10 cellular contexts compared by ENCODE assay signal in genomic region chr7:142797342-142797798, GRCh38. TPM values are rescaled to one million over a fixed set of nuclear protein-coding genes. Genes with fewer than 3 reads are reported as not detected.
DNase-seq lines count a peak whose midpoint lies in the region; ATAC-seq and TF ChIP-seq lines count a peak whose summit lies in the region.
"Had no signal": no experiment of that assay in that cellular context is flagged by ENCODE, and none has a peak within 500 bp of the region (broad histone marks: within the 10 kb centered on the region; RNA-seq: fewer than 3 reads in every experiment).

No MANE protein-coding gene starts in this region.

- ATAC-seq in GM19397 (IDR thresholded peaks at IDR 0.05; ENCODE audit: unreplicated experiment) (peak; percentile 44), HG03108 (IDR thresholded peaks at IDR 0.05; ENCODE audit: unreplicated experiment) (peak; percentile 21)

- H3K36me3 ChIP-seq in mesodermal cell (ENCODE audit: control insufficient read depth, insufficient read depth, low read length) (no peaks in the 10 kb centered on the region), SJCRH30 (no peaks in the 10 kb centered on the region)

- H3K9me3 ChIP-seq in mesodermal cell (ENCODE audit: control insufficient read depth, low read length) (no peaks in the 10 kb centered on the region), SJCRH30 (replicated peaks) (no peaks in the 10 kb centered on the region)

- H3K27ac ChIP-seq in mesodermal cell (ENCODE audit: low read depth, low read length, severe bottlenecking) = no peak overlapping the region
- no peak overlapping the region for H3K27ac ChIP-seq in SJCRH30

- H3K4me3 ChIP-seq in astrocyte of the cerebellum (ENCODE audit: low read depth, low read length) (peak overlapping the region; percentile 54), mesodermal cell (ENCODE audit: extremely low read depth, insufficient read depth, low read length, poor library complexity, severe bottlenecking) (peak overlapping the region; percentile 38), SJCRH30 (no peak overlapping the region)

- H3K4me1 ChIP-seq in mesodermal cell (ENCODE audit: control insufficient read depth, insufficient read depth, low read length, poor library complexity, severe bottlenecking) = peaks cover 6% of the 10 kb centered on the region
- no peaks in the 10 kb centered on the region for H3K4me1 ChIP-seq in SJCRH30

- TF ChIP-seq CTCF in astrocyte of the cerebellum (IDR thresholded peaks at IDR 0.05; ENCODE audit: low read depth, low read length, missing control alignments) = no peak

- DNase-seq in astrocyte of the cerebellum (ENCODE audit: low read depth) = no peak
- DNase-seq in Kasumi-1 (lab: John Stamatoyannopoulos, UW) = no peak
- no peak for DNase-seq in midbrain (lab: John Stamatoyannopoulos, UW)
- DNase-seq in SJCRH30 = no peak
- no peak for DNase-seq in RPMI8226

- in situ Hi-C loops in astrocyte of the cerebellum (cut with HindIII; ENCODE audit: low sequenced_read_pairs) = no loop called here

- WGBS in mesodermal cell (ENCODE audit: insufficient coverage in 2 of 2), 2 experiments = 2 to 3% methylated on average over 16 to 22 of the region's 24 CpGs

- peaks cover 29% of the 10 kb centered on the region for H3K27me3 ChIP-seq in SJCRH30

RNA-seq across cellular contexts. Expression of gene PRSS2, which starts 26.6 kb away (rescaled TPM):
- polyA plus RNA-seq in mesodermal cell (2013, experiment 1 of 2) = not detected
- polyA plus RNA-seq in mesodermal cell (2013, experiment 2 of 2) = not detected
- not detected in 2 replicates for total RNA-seq in SJCRH30 (2014; rRNA removed; shearing (Covaris generic))
- total RNA-seq: myocyte, RPMI7951 had no signal

RNA-seq across cellular contexts. Expression of gene PRSS1, which starts 48.1 kb away (rescaled TPM):
- polyA plus RNA-seq in mesodermal cell (2013, experiment 1 of 2) = not detected
- polyA plus RNA-seq in mesodermal cell (2013, experiment 2 of 2) = not detected
- not detected in 2 replicates for total RNA-seq in SJCRH30 (2014; rRNA removed; shearing (Covaris generic))
- total RNA-seq: myocyte, RPMI7951 had no signal

RNA-seq across cellular contexts. Expression of gene EPHB6, which starts 57.5 kb away (rescaled TPM):
- polyA plus RNA-seq in mesodermal cell (2013, experiment 1 of 2) = 15.5 TPM
- 13.9 TPM for polyA plus RNA-seq in mesodermal cell (2013, experiment 2 of 2)
- total RNA-seq in SJCRH30 (2014; rRNA removed; shearing (Covaris generic)) = 0.10 and 0.14 TPM in 2 replicates
- total RNA-seq: RPMI7951 had no signal
